ENCODE assay signal across 20 cellular contexts in genomic region chr22:38719196-38719595, GRCh38. TPM values are rescaled to one million over a fixed set of nuclear protein-coding genes. Genes with fewer than 3 reads are reported as not detected.
A peak's percentile ranks its signal among the peaks of the same experiment; 100 is the strongest.
DNase-seq lines count a peak whose midpoint lies in the region; ATAC-seq and TF ChIP-seq lines count a peak whose summit lies in the region.
"Had no signal": no experiment of that assay in that cellular context is flagged by ENCODE, and none has a peak within 500 bp of the region (broad histone marks: within the 10 kb centered on the region; RNA-seq: fewer than 3 reads in every experiment).

No MANE protein-coding gene starts in this region.

- H3K9me3 ChIP-seq in lower lobe of right lung (no peaks in the 10 kb centered on the region), tibial artery (no peaks in the 10 kb centered on the region)
- H3K9me3 ChIP-seq: body of pancreas, HAP-1 had no signal

- H3K36me3 Mint-ChIP-seq in HFFc6 (ENCODE audit: low read depth): peaks cover 25% of the 10 kb centered on the region

- H3K4me1 ChIP-seq in lower lobe of right lung (peaks cover 29% of the 10 kb centered on the region), tibial artery (peaks cover 0 to 18% (median 15%) of the 10 kb centered on the region in 4 donors)
- H3K4me1 ChIP-seq: HAP-1, neural progenitor cell had no signal

- H3K4me3 Mint-ChIP-seq in HFFc6: no peak overlapping the region
- H3K4me3 Mint-ChIP-seq: activated CD4-positive, alpha-beta memory T cell treated with anti-CD3 and anti-CD28 coated beads for 36 hours; activated T-helper 17 cell treated with anti-CD3 and anti-CD28 coated beads, Interleukin-2, amount 50 U/mL, for 72 hours; CD4-positive, CD25-positive, alpha-beta regulatory T cell; neural progenitor cell had no signal

- intact Hi-C loops in lower lobe of right lung (cut with DNase I): no loop called here
- intact Hi-C loops in tibial artery (cut with DNase I; ENCODE audit: low total_unique reads): no loop called here

- H3K4me3 ChIP-seq in lower lobe of right lung: no peak overlapping the region
- H3K4me3 ChIP-seq in tibial artery: no peak overlapping the region
- H3K4me3 ChIP-seq: body of pancreas, HAP-1, lung, neural progenitor cell had no signal

- ATAC-seq in lower lobe of right lung (no peak), HG03565 (IDR thresholded peaks at IDR 0.05; ENCODE audit: unreplicated experiment) (no peak)
- ATAC-seq: activated CD4-positive, CD25-positive, alpha-beta regulatory T cell treated with anti-CD3 and anti-CD28 coated beads, Interleukin-2, amount 50 U/mL, for 24 hours had no signal

- H3K27ac Mint-ChIP-seq in HFFc6: peak overlapping the region; percentile 76
- H3K27ac Mint-ChIP-seq: activated T-helper 17 cell treated with anti-CD3 and anti-CD28 coated beads, Interleukin-2, amount 50 U/mL, for 72 hours; neural progenitor cell had no signal

- no peak for DNase-seq in HFFc6
- no peak for DNase-seq in caudate nucleus (lab: John Stamatoyannopoulos, UW)
- DNase-seq in lower lobe of right lung: no peak
- no peak for DNase-seq in tibial artery
- DNase-seq in NCI-H2171 (lab: John Stamatoyannopoulos, UW): no peak
- no peak for DNase-seq in NCI-H1436 (lab: John Stamatoyannopoulos, UW)
- DNase-seq: activated CD4-positive, alpha-beta memory T cell treated with anti-CD3 and anti-CD28 coated beads for 36 hours; activated CD8-positive, alpha-beta memory T cell treated with anti-CD3 and anti-CD28 coated beads, Interleukin-2, amount 50 U/mL, for 48 hours; CD4-positive, CD25-positive, alpha-beta regulatory T cell; effector memory CD4-positive, alpha-beta T cell; NCI-H1417 treated with DMSO at 0.1 percent for 48 hours; NCI-H2107; T-helper 1 cell had no signal

- peaks cover 30% of the 10 kb centered on the region for H3K4me1 Mint-ChIP-seq in HFFc6 (ENCODE audit: low read depth)

- H3K27me3 ChIP-seq in lower lobe of right lung (ENCODE audit: low read depth) (no peaks in the 10 kb centered on the region), tibial artery (no peaks in the 10 kb centered on the region)
- H3K27me3 ChIP-seq: body of pancreas, neural progenitor cell had no signal

- peaks cover 81% of the 10 kb centered on the region for H3K36me3 ChIP-seq in lower lobe of right lung
- H3K36me3 ChIP-seq in tibial artery: peaks cover 45 to 76% (median 54%) of the 10 kb centered on the region in 3 donors
- H3K36me3 ChIP-seq: neural progenitor cell had no signal

- H3K9me3 Mint-ChIP-seq in HFFc6: no peaks in the 10 kb centered on the region
- H3K9me3 Mint-ChIP-seq: activated CD4-positive, alpha-beta memory T cell treated with anti-CD3 and anti-CD28 coated beads for 36 hours; activated T-helper 17 cell treated with anti-CD3 and anti-CD28 coated beads, Interleukin-2, amount 50 U/mL, for 72 hours; CD4-positive, CD25-positive, alpha-beta regulatory T cell; neural progenitor cell had no signal

- H3K27ac ChIP-seq in caudate nucleus (ENCODE audit: low read depth, low read length) (peak overlapping the region; percentile 29), lower lobe of right lung (peak overlapping the region; percentile 26), tibial artery (peak overlapping the region; percentile 44)
- H3K27ac ChIP-seq: neural progenitor cell had no signal

- H3K27me3 Mint-ChIP-seq in HFFc6 (ENCODE audit: insufficient read depth): no peaks in the 10 kb centered on the region; the same call in 1 of the 2 replicates
- H3K27me3 Mint-ChIP-seq: activated CD4-positive, alpha-beta memory T cell treated with anti-CD3 and anti-CD28 coated beads for 36 hours; activated T-helper 17 cell treated with anti-CD3 and anti-CD28 coated beads, Interleukin-2, amount 50 U/mL, for 72 hours; CD4-positive, CD25-positive, alpha-beta regulatory T cell had no signal

- TF ChIP-seq CTCF in HFFc6 (IDR thresholded peaks at IDR 0.05) (no peak), lower lobe of right lung (IDR thresholded peaks at IDR 0.05) (no peak), tibial artery (IDR thresholded peaks at IDR 0.05) (no peak)

RNA-seq across cellular contexts. Expression of gene GTPBP1, which starts 13.5 kb away (rescaled TPM):
- 10 to 100 TPM; 32.1 to 40.8 (median 38.4) TPM for total RNA-seq in HFFc6 (2021; fragmentation: NEBNext Ultra II Directional; extraction: Animal tissue kit (Norgen Biotek cat#: 25700))
- 66.7 TPM for total RNA-seq in lower lobe of right lung

RNA-seq across cellular contexts. Expression of gene JOSD1, which starts 18.5 kb away (rescaled TPM):
- 10 to 100 TPM; 37.8 to 44.6 (median 41.0) TPM for total RNA-seq in HFFc6 (2021; fragmentation: NEBNext Ultra II Directional; extraction: Animal tissue kit (Norgen Biotek cat#: 25700))
- 44.7 TPM for total RNA-seq in lower lobe of right lung

RNA-seq across cellular contexts. Expression of gene SUN2, which starts 36.6 kb away (rescaled TPM):
- 100 to 1,000 TPM in 3 of 6 experiments, 10 to 100 TPM in 3; 90.4 to 104 (median 100.0) TPM for total RNA-seq in HFFc6 (2021; fragmentation: NEBNext Ultra II Directional; extraction: Animal tissue kit (Norgen Biotek cat#: 25700))
- total RNA-seq in lower lobe of right lung: 209 TPM

RNA-seq across cellular contexts. Expression of gene TOMM22, which starts 37.4 kb away (rescaled TPM):
- total RNA-seq in HFFc6 (2021; fragmentation: NEBNext Ultra II Directional; extraction: Animal tissue kit (Norgen Biotek cat#: 25700)): 100 to 1,000 TPM; 121 to 141 (median 132) TPM
- total RNA-seq in lower lobe of right lung: 42.2 TPM
